In the genomic region with DNA sequence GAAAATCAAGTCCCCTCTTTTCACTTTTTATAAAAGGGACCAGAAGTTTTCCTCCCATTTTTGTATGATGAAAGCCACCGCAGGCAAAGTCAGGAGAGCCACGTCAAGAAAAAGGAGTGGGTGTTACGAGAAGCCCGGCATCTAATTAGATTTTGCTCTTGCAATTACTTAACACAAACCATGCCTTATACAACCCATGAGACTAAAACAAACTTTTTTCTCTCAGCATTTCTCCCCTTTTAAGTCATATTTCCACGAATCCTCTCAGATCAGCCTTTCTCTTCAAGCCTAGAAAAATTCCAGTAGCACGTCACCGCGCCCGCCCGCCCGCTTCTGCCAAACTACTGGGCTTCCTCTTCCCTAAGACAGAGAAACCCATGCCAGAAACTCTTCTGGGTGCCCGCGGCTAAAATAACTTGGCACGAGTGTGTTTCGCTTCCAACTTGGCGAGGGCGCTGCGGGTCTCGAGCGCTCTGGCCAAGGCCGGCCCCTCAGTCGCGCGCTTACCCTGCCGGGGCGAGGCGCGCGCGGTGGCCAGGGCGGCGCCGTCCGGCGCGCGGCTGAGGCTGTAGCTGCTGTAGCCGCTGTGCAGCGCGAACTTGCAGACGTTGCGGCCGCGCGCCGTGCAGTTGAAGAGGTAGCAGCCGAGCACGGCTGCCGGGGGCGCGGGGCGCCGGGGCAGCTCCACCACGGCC, we compare ENCODE assay signal across 8 cellular contexts. TPM values are rescaled to one million over a fixed set of nuclear protein-coding genes. Genes with fewer than 3 reads are reported as not detected.
DNase-seq lines count a peak whose midpoint lies in the region; ATAC-seq and TF ChIP-seq lines count a peak whose summit lies in the region.

No MANE protein-coding gene starts in this region.

- H3K9me3 ChIP-seq in Karpas-422 (ENCODE audit: low read length) (no peaks in the 10 kb centered on the region), T-helper 17 cell (ENCODE audit: control insufficient read depth, low read length, poor library complexity, severe bottlenecking) (no peaks in the 10 kb centered on the region), mammary epithelial cell (replicated peaks; ENCODE audit: insufficient read depth, low read length) (no peaks in the 10 kb centered on the region), sigmoid colon (no peaks in the 10 kb centered on the region)

- H3K4me2 ChIP-seq in Karpas-422 (ENCODE audit: low read depth, low read length, poor library complexity, severe bottlenecking) (peak overlapping the region; percentile 90), mammary epithelial cell (ENCODE audit: insufficient read depth, low read depth, low read length) (peak overlapping the region; percentile 96)

- ATAC-seq in GM21723 (IDR thresholded peaks at IDR 0.05; ENCODE audit: unreplicated experiment) (peak; percentile 46), T-helper 17 cell (peak; percentile 14)

- in situ Hi-C loops in mammary epithelial cell (cut with MboI; ENCODE audit: low sequenced_read_pairs in 2 of 2) = no loop called here

- H3K27ac Mint-ChIP-seq in T-helper 17 cell = no peak overlapping the region

- no peaks in the 10 kb centered on the region; the same call in none of the 2 replicates for H4K20me1 ChIP-seq in Karpas-422 (ENCODE audit: insufficient read depth, low read depth, low read length)
- no peaks in the 10 kb centered on the region for H4K20me1 ChIP-seq in mammary epithelial cell (ENCODE audit: insufficient read depth, low read length)

- TF ChIP-seq POLR2A in sigmoid colon (IDR thresholded peaks at IDR 0.05) = no peak

- H3K27me3 Mint-ChIP-seq in T-helper 17 cell = peaks cover 7% of the 10 kb centered on the region

- DNase-seq in Daoy (ENCODE audit: low read depth) (peak; percentile 89), Karpas-422 (peak; percentile 78), T-helper 17 cell (no peak), mammary epithelial cell (peak; percentile 87), iPS-NIHi11 (ENCODE audit: low spot score) (peak; percentile 78), sigmoid colon (peak; percentile 90), hepatic stellate cell (ENCODE audit: low spot score) (no peak)

- H3K27ac ChIP-seq in Karpas-422 (ENCODE audit: low read length) (no peak overlapping the region), mammary epithelial cell (ENCODE audit: insufficient read depth, low read depth, low read length) (peak overlapping the region; percentile 87), sigmoid colon (peak overlapping the region; percentile 90 to 97 (median 94))

- H3K36me3 Mint-ChIP-seq in T-helper 17 cell (ENCODE audit: low read depth) = no peaks in the 10 kb centered on the region

- CTCF ChIA-PET in mammary epithelial cell (lab: Charles Lee; ENCODE audit: low non-redundant PET) = no interaction called here

- H3K9me2 ChIP-seq in Karpas-422 (replicated peaks; ENCODE audit: insufficient read depth, low read length) = no peaks in the 10 kb centered on the region

- BruUV-seq in mammary epithelial cell (replicated peaks; lab: Mats Ljungman, UMichigan) = TSS peak; percentile 60

- H3K27me3 ChIP-seq in Karpas-422 (ENCODE audit: low read length) (no peaks in the 10 kb centered on the region), mammary epithelial cell (ENCODE audit: insufficient read depth, low read length) (no peaks in the 10 kb centered on the region), sigmoid colon (no peaks in the 10 kb centered on the region)

- H3K79me2 ChIP-seq in Karpas-422 (ENCODE audit: low read length) (no peaks in the 10 kb centered on the region; the same call in 1 of the 2 replicates), mammary epithelial cell (ENCODE audit: insufficient read depth, low read length) (peaks cover 41% of the 10 kb centered on the region)

- TF ChIP-seq CTCF in mammary epithelial cell (conservative IDR thresholded peaks at IDR 0.05 in 1 of 2, IDR thresholded peaks at IDR 0.05 in 1 of 2; ENCODE audit: extremely low read depth in 1 of 2, insufficient read depth in 1 of 2, low read depth in 1 of 2, low read length in 2 of 2) = no peak
- no peak for TF ChIP-seq CTCF in sigmoid colon (IDR thresholded peaks at IDR 0.05)

- H3K4me3 ChIP-seq in Karpas-422 (ENCODE audit: low read length) (peak overlapping the region; percentile 81), mammary epithelial cell (replicated peaks in 1 of 3; ENCODE audit: insufficient read depth in 1 of 3, low read depth in 2 of 3, low read length in 3 of 3) (peak overlapping the region; percentile 39 to 69 (median 57)), sigmoid colon (peak overlapping the region; percentile 30 to 89 (median 72))

- intact Hi-C loops in mammary epithelial cell (cut with micrococcal nuclease) (loop anchor here (1.0 to 10.0 kb wide), 3 partner anchors 8 to 298 kb away; partner anchors contain the start of gene GINM1), sigmoid colon (cut with DNase I) (loop anchor here (5.0 kb wide), 1 partner anchor 146 kb away; the partner anchor contains the start of gene LATS1)

- under 1% methylated on average over 43 of the region's 54 CpGs for WGBS in mammary epithelial cell (ENCODE audit: low coverage, missing lambda C conversion rate)
- 1 to 2% methylated on average over 54 of the region's 54 CpGs for WGBS in sigmoid colon, 2 donors

- H3K4me1 Mint-ChIP-seq in T-helper 17 cell = peaks cover 14% of the 10 kb centered on the region

- H3K4me3 Mint-ChIP-seq in T-helper 17 cell = peak overlapping the region; percentile 88

- no peak for TF ChIP-seq EP300 in sigmoid colon (IDR thresholded peaks at IDR 0.05)

- peak overlapping the region; percentile 91 for H2AFZ ChIP-seq in Karpas-422 (ENCODE audit: low read length)
- peak overlapping the region; percentile 92 for H2AFZ ChIP-seq in mammary epithelial cell (ENCODE audit: low read depth, low read length)

- H3K4me1 ChIP-seq in Karpas-422 (ENCODE audit: low read length) = peaks cover 12% of the 10 kb centered on the region
- H3K4me1 ChIP-seq in mammary epithelial cell (ENCODE audit: insufficient read depth, low read length) = peaks cover 22% of the 10 kb centered on the region
- H3K4me1 ChIP-seq in sigmoid colon = peaks cover 0 to 29% (median 19%) of the 10 kb centered on the region in 4 donors

- peak overlapping the region; percentile 78 for H3K9ac ChIP-seq in Karpas-422 (ENCODE audit: low read length)
- peak overlapping the region; percentile 79 for H3K9ac ChIP-seq in mammary epithelial cell (ENCODE audit: insufficient read depth, low read length)

- no peaks in the 10 kb centered on the region for H3K36me3 ChIP-seq in Karpas-422 (ENCODE audit: insufficient read depth, low read length)
- H3K36me3 ChIP-seq in mammary epithelial cell (ENCODE audit: insufficient read depth, low read length) = no peaks in the 10 kb centered on the region
- H3K36me3 ChIP-seq in sigmoid colon = no peaks in the 10 kb centered on the region

- dilution Hi-C loops in mammary epithelial cell (cut with HindIII; ENCODE audit: low sequenced_read_pairs) = no loop called here

RNA-seq across cellular contexts. Expression of gene LRP11, which starts 1.1 kb away (rescaled TPM):
- 60.6 and 73.0 TPM in 2 replicates for total RNA-seq in Daoy (2014; rRNA removed; shearing (Covaris generic))
- total RNA-seq in Karpas-422 (2014; rRNA removed; shearing (Covaris generic); ENCODE audit: low replicate concordance) = 3.5 and 5.4 TPM in 2 replicates
- 1 to 10 TPM; 1.8 to 2.5 TPM for total RNA-seq in T-helper 17 cell
- total RNA-seq in mammary epithelial cell = 10 to 100 TPM; 67.5 to 71.3 TPM
- polyA plus RNA-seq in mammary epithelial cell = 35.9 TPM
- 57.5 TPM for polyA minus RNA-seq in mammary epithelial cell
- 10 to 100 TPM; 17.2 to 71.7 (median 21.5) TPM for total RNA-seq in sigmoid colon
- polyA plus RNA-seq in sigmoid colon = 10 to 100 TPM in 1 of 3 donors, 1 to 10 TPM in 2; 2.4 to 11.7 (median 3.5) TPM

RNA-seq across cellular contexts. Expression of gene RAET1E, which starts 34.9 kb away (rescaled TPM):
- total RNA-seq in Daoy (2014; rRNA removed; shearing (Covaris generic)) = 1.4 and 4.1 TPM in 2 replicates
- total RNA-seq in Karpas-422 (2014; rRNA removed; shearing (Covaris generic); ENCODE audit: low replicate concordance) = not detected in 2 replicates
- under 1 TPM in 1 of 2 donors, not detected in 1; 0.55 TPM for total RNA-seq in T-helper 17 cell
- 10 to 100 TPM in 1 of 2 donors, 1 to 10 TPM in 1; 9.2 to 15.0 TPM for total RNA-seq in mammary epithelial cell
- polyA plus RNA-seq in mammary epithelial cell = 18.5 TPM
- not detected for polyA minus RNA-seq in mammary epithelial cell
- under 1 TPM in 1 of 4 donors, not detected in 3; 0.33 TPM for total RNA-seq in sigmoid colon
- under 1 TPM in 1 of 3 donors, not detected in 2; 0.15 TPM for polyA plus RNA-seq in sigmoid colon

RNA-seq across cellular contexts. Expression of gene RAET1G, which starts 59.9 kb away (rescaled TPM):
- 0.27 and 0.86 TPM in 2 replicates for total RNA-seq in Daoy (2014; rRNA removed; shearing (Covaris generic))
- total RNA-seq in Karpas-422 (2014; rRNA removed; shearing (Covaris generic); ENCODE audit: low replicate concordance) = not detected in 2 replicates
- total RNA-seq in T-helper 17 cell (not detected), mammary epithelial cell (10 to 100 TPM in 1 of 2 donors, 1 to 10 TPM in 1; 6.3 to 28.8 TPM), sigmoid colon (not detected)
- polyA plus RNA-seq in mammary epithelial cell (32.3 TPM), sigmoid colon (under 1 TPM in 1 of 3 donors, not detected in 2; 0.23 TPM)
- polyA minus RNA-seq in mammary epithelial cell = 3.1 TPM

Comparison
In these comparisons a context has a peak if more than half of its experiments do, and no peak if none do; other contexts are left out.
1. DNase-seq: peak in Daoy (single experiment), Karpas-422 (single experiment), mammary epithelial cell (single experiment), iPS-NIHi11 (single experiment) and sigmoid colon (single experiment); none in T-helper 17 cell (0 of 3) and hepatic stellate cell (single experiment).
2. Peak in every context shown above with its lines, with median percentiles within 50 percentile points of each other: H3K4me3 ChIP-seq.